In the genomic region with DNA sequence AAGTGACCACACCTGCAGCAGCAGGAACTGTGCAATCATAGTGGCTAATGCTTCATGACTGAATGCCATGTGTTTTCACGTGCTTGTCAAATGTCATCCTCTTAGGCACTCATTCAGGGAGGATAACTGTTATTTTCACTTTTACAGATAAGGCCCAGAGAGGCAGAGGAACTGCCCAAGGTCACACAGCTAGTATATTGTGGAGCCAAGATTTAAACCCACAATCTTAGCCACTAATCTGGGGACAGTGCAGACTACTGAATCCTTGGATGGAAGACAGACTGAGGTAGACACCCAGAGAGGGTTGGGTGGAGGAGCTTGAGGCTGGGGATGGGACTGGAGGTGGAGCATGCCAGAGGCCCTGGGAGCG, we compare ENCODE assay signal across 20 cellular contexts. TPM values are rescaled to one million over a fixed set of nuclear protein-coding genes. Genes with fewer than 3 reads are reported as not detected.
DNase-seq lines count a peak whose midpoint lies in the region; ATAC-seq, FAIRE-seq and TF ChIP-seq lines count a peak whose summit lies in the region.
"Had no signal": no experiment of that assay in that cellular context is flagged by ENCODE, and none has a peak within 500 bp of the region (broad histone marks: within the 10 kb centered on the region; RNA-seq: fewer than 3 reads in every experiment).

No MANE protein-coding gene starts in this region.

- TF ChIP-seq POLR2A in HepG2 (IDR thresholded peaks at IDR 0.05; ENCODE audit: insufficient read depth in 1 of 2, low read depth in 2 of 2, low read length in 2 of 2) (no peak), right lobe of liver (IDR thresholded peaks at IDR 0.05) (no peak), K562 (conservative IDR thresholded peaks at IDR 0.05) (no peak)

- no peak for ATAC-seq in HepG2
- no peak for ATAC-seq in right lobe of liver
- ATAC-seq in K562: no peak
- ATAC-seq: CD8-positive, alpha-beta T cell had no signal

- POLR2A ChIA-PET in HepG2 (lab: Yijun Ruan, JAX) (interaction anchor here (0.6 kb wide), 1 partner anchor 65 kb away, joined by 3 read pairs; a partner anchor contains a TSS), K562 (lab: Yijun Ruan, JAX) (interaction anchor here (0.6 to 1.3 kb wide), 2 partner anchors 10 to 14 kb away, joined by 3 to 5 read pairs; a partner anchor contains a TSS)

- in situ Hi-C loops in HepG2 (cut with HindIII; ENCODE audit: extremely low pct_ligation_motif_present, low pct_unique_long_range_greater_than_20kb) (no loop called here), K562 (cut with MboI) (no loop called here)

- H2AFZ ChIP-seq in HepG2 (ENCODE audit: low read length): no peak overlapping the region
- no peak overlapping the region for H2AFZ ChIP-seq in K562 (ENCODE audit: low read depth, low read length)

- FAIRE-seq in HepG2 (lab: Jason Lieb, UNC) (no peak), K562 (lab: Jason Lieb, UNC) (no peak)
- FAIRE-seq: A204.1, D721Med, G401.6, GM12891, GM19239 had no signal

- TF ChIP-seq RAD21 in HepG2 (CRISPR knock-in tag; IDR thresholded peaks at IDR 0.05) (no peak), K562 (CRISPR knock-in tag; conservative IDR thresholded peaks at IDR 0.05 in 1 of 2, IDR thresholded peaks at IDR 0.05 in 1 of 2) (no peak)

- H3K27ac ChIP-seq in HepG2 (ENCODE audit: extremely low read length, insufficient read depth, low read length) (no peak overlapping the region), right lobe of liver (no peak overlapping the region), K562 (ENCODE audit: extremely low read depth, low read depth, low read length) (no peak overlapping the region)
- H3K27ac ChIP-seq: BLaER1 treated with 17β-estradiol and CSF1 and Interleukin-3, amounts not matched to agents 10 nM and 100 nM; C4-2B had no signal

- H3K79me2 ChIP-seq in HepG2 (ENCODE audit: insufficient read depth, low read length) (no peaks in the 10 kb centered on the region), K562 (ENCODE audit: control insufficient read depth, insufficient read depth, low read length) (no peaks in the 10 kb centered on the region)

- H3K9me1 ChIP-seq in K562 (ENCODE audit: control insufficient read depth, insufficient read depth, low read length): no peaks in the 10 kb centered on the region

- H3K27me3 ChIP-seq in HepG2 (ENCODE audit: control insufficient read depth in 1 of 2, insufficient read depth in 2 of 2, low read length in 2 of 2): peaks cover 11 to 37% of the 10 kb centered on the region in 2 experiments
- H3K27me3 ChIP-seq in right lobe of liver: no peaks in the 10 kb centered on the region
- peaks cover 0 to 11% of the 10 kb centered on the region in 2 experiments; a peak in 1 of 5 replicates for H3K27me3 ChIP-seq in K562 (ENCODE audit: control insufficient read depth in 2 of 2, insufficient read depth in 2 of 2, low read length in 2 of 2)
- H3K27me3 ChIP-seq: BLaER1 treated with 17β-estradiol and CSF1 and Interleukin-3, amounts not matched to agents 10 nM and 100 nM had no signal

- no TSS peak for BruUV-seq in HepG2 (replicated peaks; lab: Mats Ljungman, UMichigan)
- no TSS peak for BruUV-seq in K562 (replicated peaks; lab: Mats Ljungman, UMichigan)

- intact Hi-C loops in HepG2 (cut with micrococcal nuclease; ENCODE audit: unreplicated experiment) (no loop called here), right lobe of liver (cut with DNase I) (no loop called here), K562 (cut with micrococcal nuclease) (no loop called here)

- H3K36me3 ChIP-seq in HepG2 (replicated peaks in 1 of 2; ENCODE audit: control insufficient read depth in 1 of 2, insufficient read depth in 2 of 2, low read length in 2 of 2) (no peaks in the 10 kb centered on the region), right lobe of liver (no peaks in the 10 kb centered on the region), K562 (ENCODE audit: control insufficient read depth, insufficient read depth, low read length) (no peaks in the 10 kb centered on the region)
- H3K36me3 ChIP-seq: BLaER1 treated with 17β-estradiol and CSF1 and Interleukin-3, amounts not matched to agents 10 nM and 100 nM had no signal

- CTCF ChIA-PET in HepG2 (lab: Yijun Ruan, JAX; ENCODE audit: low intra/inter-chr PET ratio, low total read pairs): no interaction called here
- CTCF ChIA-PET in K562 (lab: Yijun Ruan, JAX; ENCODE audit: low intra/inter-chr PET ratio): no interaction called here

- TF ChIP-seq EP300 in HepG2 (IDR thresholded peaks at IDR 0.05; ENCODE audit: low read depth in 2 of 2, low read length in 2 of 2): no peak
- no peak for TF ChIP-seq EP300 in HepG2 (CRISPR knock-in tag; IDR thresholded peaks at IDR 0.05; ENCODE audit: borderline replicate concordance)
- TF ChIP-seq EP300 in K562 (IDR thresholded peaks at IDR 0.05; ENCODE audit: low read length): no peak

- H3K4me2 ChIP-seq in HepG2 (ENCODE audit: low read depth, low read length) (no peak overlapping the region), K562 (ENCODE audit: insufficient read depth, low read length) (no peak overlapping the region)

- H3K4me1 ChIP-seq in HepG2 (ENCODE audit: insufficient read depth, low read length) (peaks cover 32% of the 10 kb centered on the region), right lobe of liver (no peaks in the 10 kb centered on the region), K562 (replicated peaks in 1 of 2; ENCODE audit: control insufficient read depth in 2 of 2, insufficient read depth in 2 of 2, low read length in 2 of 2) (peaks cover 13 to 50% of the 10 kb centered on the region in 2 experiments)
- H3K4me1 ChIP-seq: Caco-2 had no signal

- no peaks in the 10 kb centered on the region for H3K9me3 ChIP-seq in HepG2 (ENCODE audit: low read length)
- no peaks in the 10 kb centered on the region for H3K9me3 ChIP-seq in right lobe of liver
- no peaks in the 10 kb centered on the region for H3K9me3 ChIP-seq in K562 (replicated peaks; ENCODE audit: control insufficient read depth, insufficient read depth, low read depth, low read length)
- H3K9me3 ChIP-seq: BLaER1 treated with 17β-estradiol and CSF1 and Interleukin-3, amounts not matched to agents 10 nM and 100 nM; Caco-2 had no signal

- DNase-seq in HepG2 (ENCODE audit: low spot score): no peak
- DNase-seq in right lobe of liver: no peak
- no peak for DNase-seq in K562 (ENCODE audit: extremely low read depth in 1 of 4, low spot score in 3 of 4)
- DNase-seq in GM19240 (ENCODE audit: insufficient read length, low spot score): no peak
- no peak for DNase-seq in medulla oblongata (ENCODE audit: extremely low spot score)
- DNase-seq: 8988T; AML-193; Caco-2; Calu3; CD4-positive, alpha-beta T cell; CD8-positive, alpha-beta T cell; DMS79 treated with DMSO at 0.1 percent for 48 hours; GF-D8 had no signal

- H3K4me3 ChIP-seq in HepG2 (replicated peaks in 1 of 3; ENCODE audit: insufficient read depth in 1 of 3, low read depth in 2 of 3, low read length in 3 of 3) (no peak overlapping the region), right lobe of liver (no peak overlapping the region), K562 (no peak overlapping the region)
- H3K4me3 ChIP-seq: BLaER1 treated with 17β-estradiol and CSF1 and Interleukin-3, amounts not matched to agents 10 nM and 100 nM had no signal

- H3K9ac ChIP-seq in HepG2 (ENCODE audit: insufficient read depth, low read depth, low read length) (no peak overlapping the region), K562 (ENCODE audit: insufficient read depth in 1 of 2, low read depth in 2 of 2, low read length in 2 of 2) (no peak overlapping the region)

- TF ChIP-seq CTCF in HepG2 (CRISPR knock-in tag; IDR thresholded peaks at IDR 0.05) (no peak), right lobe of liver (IDR thresholded peaks at IDR 0.05) (no peak), K562 (IDR thresholded peaks at IDR 0.05 in 2 of 3, conservative IDR thresholded peaks at IDR 0.05 in 1 of 3; ENCODE audit: insufficient read depth in 2 of 3, low read depth in 1 of 3, low read length in 3 of 3) (no peak)

- H4K20me1 ChIP-seq in HepG2 (ENCODE audit: insufficient read depth, low read length) (no peaks in the 10 kb centered on the region), K562 (replicated peaks; ENCODE audit: control insufficient read depth, insufficient read depth, low read length) (peaks cover 8% of the 10 kb centered on the region)

- 25% methylated on average over 1 of the region's 2 CpGs for WGBS in HepG2 (ENCODE audit: low lambda C conversion rate)
- no CpG with 5 or more reads among the region's 2 CpGs for WGBS in right lobe of liver (ENCODE audit: insufficient coverage, low coverage, low lambda C conversion rate, missing lambda C conversion rate)
- 50% methylated on average over 2 of the region's 2 CpGs for WGBS in K562 (ENCODE audit: insufficient coverage, low coverage, missing lambda C conversion rate)

RNA-seq across cellular contexts. Expression of a gene that starts 9.8 kb away (rescaled TPM):
- total RNA-seq in HepG2 (2016; rRNA removed; fragmentation: Illumina TruSeq; extraction: Trizol): 31.4 and 41.5 TPM in 2 replicates
- total RNA-seq in HepG2 (2016; cell fraction: cytosol; rRNA removed; fragmentation: Illumina TruSeq; extraction: Trizol; ENCODE audit: low read depth): 21.2 TPM in 2 replicates
- total RNA-seq in HepG2 (2016; cell fraction: insoluble cytoplasmic fraction; rRNA removed; fragmentation: Illumina TruSeq; extraction: Trizol): 29.0 and 39.7 TPM in 2 replicates
- total RNA-seq in HepG2 (2016; cell fraction: membrane; rRNA removed; fragmentation: Illumina TruSeq; extraction: Trizol): 19.8 and 21.9 TPM in 2 replicates
- total RNA-seq in HepG2 (2016; cell fraction: nucleus; rRNA removed; fragmentation: Illumina TruSeq; extraction: Trizol): 49.0 and 49.2 TPM in 2 replicates
- polyA plus RNA-seq in HepG2 (2011; rRNA removed): 82.0 and 89.1 TPM in 2 replicates
- 59.3 and 68.4 TPM in 2 replicates for polyA plus RNA-seq in HepG2 (2011; cell fraction: cytosol; rRNA removed)
- polyA plus RNA-seq in HepG2 (2011; cell fraction: nucleus; rRNA removed): 264 and 302 TPM in 2 replicates
- 34.0 and 40.7 TPM in 2 replicates for polyA plus RNA-seq in HepG2 (2012)
- polyA plus RNA-seq in HepG2 (2016; cell fraction: cytosol; fragmentation: Illumina TruSeq; extraction: Trizol; ENCODE audit: low read depth): 8.0 and 8.4 TPM in 2 replicates
- 33.8 and 35.7 TPM in 2 replicates for polyA plus RNA-seq in HepG2 (2016; cell fraction: insoluble cytoplasmic fraction; fragmentation: Illumina TruSeq; extraction: Trizol; ENCODE audit: low read depth)
- 11.6 and 14.5 TPM in 2 replicates for polyA plus RNA-seq in HepG2 (2016; cell fraction: membrane; fragmentation: Illumina TruSeq; extraction: Trizol; ENCODE audit: low read depth)
- 101 and 109 TPM in 2 replicates for polyA plus RNA-seq in HepG2 (2016; cell fraction: nucleus; fragmentation: Illumina TruSeq; extraction: Trizol; ENCODE audit: insufficient read depth, low read depth)
- 181 and 249 TPM in 2 replicates for polyA minus RNA-seq in HepG2 (2011; rRNA and poly(A)+ RNA removed; ENCODE audit: low replicate concordance)
- 23.0 and 27.8 TPM in 2 replicates for polyA minus RNA-seq in HepG2 (2011; cell fraction: cytosol; rRNA and poly(A)+ RNA removed)
- 142 and 155 TPM in 2 replicates for polyA minus RNA-seq in HepG2 (2011; cell fraction: nucleus; rRNA and poly(A)+ RNA removed)
- 10 to 100 TPM; 27.8 to 44.1 (median 33.2) TPM for total RNA-seq in right lobe of liver
- 131 and 268 TPM in 2 replicates for total RNA-seq in K562 (2011; cell fraction: chromatin; rRNA removed; ENCODE audit: low replicate concordance)
- 179 and 197 TPM in 2 replicates for total RNA-seq in K562 (2011; cell fraction: nucleolus; rRNA removed)
- 114 and 129 TPM in 2 replicates for total RNA-seq in K562 (2011; cell fraction: nucleoplasm; rRNA removed)
- total RNA-seq in K562 (2014; rRNA removed): 47.4 and 78.1 TPM in 2 replicates
- 23.1 and 32.5 TPM in 2 replicates for total RNA-seq in K562 (2014; rRNA removed; fragmentation: Illumina TruSeq; extraction: Trizol)
- total RNA-seq in K562 (2015; rRNA removed; fragmentation: Illumina TruSeq; extraction: Trizol): 50.5 and 51.7 TPM in 2 replicates
- total RNA-seq in K562 (2021): 54.8 and 55.1 TPM in 2 replicates
- polyA plus RNA-seq in K562 (2011; rRNA removed): 63.9 and 109 TPM in 2 replicates
- 79.8 and 80.4 TPM in 2 replicates for polyA plus RNA-seq in K562 (2011; cell fraction: cytosol; rRNA removed)
- 310 and 355 TPM in 2 replicates for polyA plus RNA-seq in K562 (2011; cell fraction: nucleus; rRNA removed)
- polyA plus RNA-seq in K562 (2012): 59.3 and 60.5 TPM in 2 replicates
- 78.5 and 95.2 TPM in 2 replicates for polyA plus RNA-seq in K562 (2014; fragmentation: Illumina TruSeq; extraction: Trizol)
- polyA plus RNA-seq in K562 (2014; fragmentation: Nextera tagmentation; extraction: Ambion mirVana): 1 to 10 TPM; 1.2 to 6.9 TPM
- 50.0 and 53.7 TPM in 2 replicates for polyA plus RNA-seq in K562 (2014; rRNA removed)
- 62.7 and 70.3 TPM in 2 replicates for polyA minus RNA-seq in K562 (2011; rRNA and poly(A)+ RNA removed)
- polyA minus RNA-seq in K562 (2011; cell fraction: cytosol; rRNA and poly(A)+ RNA removed): 42.5 and 45.8 TPM in 2 replicates
- polyA minus RNA-seq in K562 (2011; cell fraction: nucleus; rRNA and poly(A)+ RNA removed): 134 and 165 TPM in 2 replicates
